Comparison of ENCODE assay signal across 8 cellular contexts in the genomic region with DNA sequence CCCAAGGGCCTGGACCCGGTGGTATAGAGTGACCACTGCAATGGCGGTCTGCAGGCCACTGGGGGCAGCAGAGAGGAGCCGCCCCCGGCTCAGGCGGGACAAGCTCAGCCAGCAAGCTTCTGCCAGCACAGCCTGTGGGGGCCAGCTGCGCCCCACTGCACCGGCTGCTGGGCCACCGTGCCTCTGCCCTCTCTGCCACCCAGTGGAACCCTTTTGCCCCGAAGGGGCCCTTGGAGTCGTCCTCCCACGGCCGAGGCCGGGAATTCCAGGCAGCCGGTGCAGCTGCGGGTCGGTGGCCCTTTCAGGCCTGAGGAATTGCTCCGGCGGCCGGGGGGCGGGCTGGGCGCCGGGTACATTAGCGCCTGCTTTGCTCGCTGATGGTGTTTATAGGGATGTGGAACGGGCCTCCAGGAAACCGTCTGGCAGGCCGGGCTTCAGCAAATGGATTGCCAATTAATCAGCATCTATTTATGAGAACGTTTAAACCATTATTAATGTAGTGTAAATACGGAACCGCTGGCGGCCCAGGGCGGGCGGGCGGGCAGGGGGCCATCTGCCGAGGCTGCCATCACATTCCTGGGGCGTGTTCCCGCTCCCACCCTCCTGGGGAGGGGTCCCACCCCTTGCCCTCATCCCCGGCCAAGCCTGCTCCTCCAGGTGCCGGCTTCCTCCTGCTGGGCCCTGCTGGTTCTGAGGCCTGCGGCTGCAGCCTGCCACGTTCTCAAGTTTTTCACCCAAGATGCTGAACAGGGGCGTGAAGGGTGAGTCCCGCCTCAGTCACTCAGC.
DNase-seq lines count a peak whose midpoint lies in the region; ATAC-seq, FAIRE-seq and TF ChIP-seq lines count a peak whose summit lies in the region.

No MANE protein-coding gene starts in this region.

- H2BK120ac ChIP-seq in H1 (replicated peaks; ENCODE audit: low read depth, low read length), result no peak overlapping the region

- H3K27ac Mint-ChIP-seq in memory B cell, result no peak overlapping the region
- no peak overlapping the region for H3K27ac Mint-ChIP-seq in stimulated activated naive CD8-positive, alpha-beta T cell treated with anti-CD3 and anti-CD28 coated beads, Interleukin-15, amount 100 ng/mL, for 72 hours

- H3K9ac ChIP-seq in HUES6 (ENCODE audit: low read length), result no peak overlapping the region
- no peak overlapping the region for H3K9ac ChIP-seq in H1 (replicated peaks in 1 of 4; ENCODE audit: extremely low read depth in 1 of 4, low read depth in 3 of 4, low read length in 3 of 4)

- no peak overlapping the region for H4K5ac ChIP-seq in H1 (ENCODE audit: insufficient read length, low read depth, low read length)

- H3K79me1 ChIP-seq in H1 (ENCODE audit: low read depth, low read length), result no peaks in the 10 kb centered on the region

- peak overlapping the region; percentile 53; the same call in 1 of the 2 replicates for H4K8ac ChIP-seq in H1 (ENCODE audit: extremely low read depth, insufficient read depth, low read length)

- H3K27me3 Mint-ChIP-seq in memory B cell, result peaks cover 24% of the 10 kb centered on the region
- H3K27me3 Mint-ChIP-seq in stimulated activated naive CD8-positive, alpha-beta T cell treated with anti-CD3 and anti-CD28 coated beads, Interleukin-15, amount 100 ng/mL, for 72 hours, result peaks cover 79% of the 10 kb centered on the region

- peak overlapping the region; percentile 46 for H3K4me3 ChIP-seq in HUES6 (ENCODE audit: low read depth, low read length)
- peak overlapping the region in 3 of 4 experiments; percentile 12 to 55 (median 19); a peak in 4 of 8 replicates for H3K4me3 ChIP-seq in H1 (ENCODE audit: extremely low read depth in 1 of 4, insufficient read depth in 2 of 4, low read depth in 3 of 4, low read length in 4 of 4)

- no peak overlapping the region for H2BK15ac ChIP-seq in H1 (ENCODE audit: low read length)

- H3K4ac ChIP-seq in H1 (replicated peaks; ENCODE audit: insufficient read length, low read depth, low read length), result no peak overlapping the region

- POLR2A ChIA-PET in H1 (lab: Charles Lee; ENCODE audit: partially characterized antibody), result interaction anchor here (1.2 kb wide), 1 partner anchor 28 kb away, joined by 3 read pairs; no protein-coding TSS in a partner anchor

- H3K4me1 ChIP-seq in HUES6 (ENCODE audit: control insufficient read depth, insufficient read depth, low read length) (peaks cover 10% of the 10 kb centered on the region), H1 (replicated peaks in 1 of 4; ENCODE audit: control insufficient read depth in 3 of 4, insufficient read depth in 4 of 4, low read length in 3 of 4) (peaks cover 4 to 15% (median 11%) of the 10 kb centered on the region in 4 experiments; a peak in 6 of 7 replicates)

- H3K36me3 ChIP-seq in HUES6 (ENCODE audit: control insufficient read depth, insufficient read depth, low read length), result no peaks in the 10 kb centered on the region
- no peaks in the 10 kb centered on the region for H3K36me3 ChIP-seq in H1 (ENCODE audit: control insufficient read depth in 2 of 4, insufficient read depth in 4 of 4, low read length in 3 of 4)

- H3K27ac ChIP-seq in HUES6 (ENCODE audit: low read depth, low read length) (no peak overlapping the region), VCaP (peak overlapping the region; percentile 76), H1 (ENCODE audit: low read depth, low read length) (no peak overlapping the region)

- no peak overlapping the region for H3K14ac ChIP-seq in H1 (ENCODE audit: insufficient read length)

- TF ChIP-seq EP300 in H1 (IDR thresholded peaks at IDR 0.05; ENCODE audit: borderline replicate concordance in 1 of 2, low read depth in 2 of 2, low read length in 2 of 2), result no peak

- peak overlapping the region; percentile 90; the same call in 1 of the 2 replicates for H3K18ac ChIP-seq in H1 (ENCODE audit: extremely low read depth, low read length)

- H2AFZ ChIP-seq in H1 (ENCODE audit: low read length), result 0 out of 2 replicates have a peak overlapping the region, but pooled peaks have one; percentile 22

- H3K4me1 Mint-ChIP-seq in memory B cell, result peaks cover 11% of the 10 kb centered on the region
- peaks cover 19% of the 10 kb centered on the region for H3K4me1 Mint-ChIP-seq in stimulated activated naive CD8-positive, alpha-beta T cell treated with anti-CD3 and anti-CD28 coated beads, Interleukin-15, amount 100 ng/mL, for 72 hours

- peaks cover 4% of the 10 kb centered on the region for H3K9me3 Mint-ChIP-seq in memory B cell
- peaks cover 0 to 3% of the 10 kb centered on the region in 2 donors for H3K9me3 Mint-ChIP-seq in stimulated activated naive CD8-positive, alpha-beta T cell treated with anti-CD3 and anti-CD28 coated beads, Interleukin-15, amount 100 ng/mL, for 72 hours

- no peak overlapping the region for H2AK5ac ChIP-seq in H1 (ENCODE audit: low read depth, low read length)

- H4K91ac ChIP-seq in H1 (replicated peaks; ENCODE audit: insufficient read length, low read length), result no peak overlapping the region

- 24% methylated on average over 31 of the region's 43 CpGs; no CpG with 5 or more reads in 1 of the 2 experiments for WGBS in H1 (ENCODE audit: extremely low coverage in 1 of 2, insufficient coverage in 1 of 2, insufficient read length in 1 of 2, insufficient replicate concordance in 2 of 2, low coverage in 1 of 2, low lambda C conversion rate in 2 of 2, missing lambda C conversion rate in 1 of 2), 2 experiments

- H3K79me2 ChIP-seq in H1 (ENCODE audit: control insufficient read depth in 1 of 2, insufficient read depth in 2 of 2, low read length in 2 of 2), result no peaks in the 10 kb centered on the region

- no peak overlapping the region for H3K23ac ChIP-seq in H1 (ENCODE audit: insufficient read length)

- H3K4me2 ChIP-seq in H1 (ENCODE audit: insufficient read depth in 1 of 2, low read depth in 2 of 2, low read length in 2 of 2), result peak overlapping the region; percentile 30 to 66; a peak in 3 of 4 replicates

- no peak overlapping the region for H3K56ac ChIP-seq in H1 (replicated peaks; ENCODE audit: insufficient read length, low read depth, low read length)

- H2BK5ac ChIP-seq in H1 (ENCODE audit: low read depth, low read length), result no peak overlapping the region

- no peak overlapping the region for H3K4me3 Mint-ChIP-seq in memory B cell
- no peak overlapping the region for H3K4me3 Mint-ChIP-seq in stimulated activated naive CD8-positive, alpha-beta T cell treated with anti-CD3 and anti-CD28 coated beads, Interleukin-15, amount 100 ng/mL, for 72 hours

- ATAC-seq in memory B cell (ENCODE audit: low read depth) (peak; percentile 60), GM18870 (IDR thresholded peaks at IDR 0.05; ENCODE audit: unreplicated experiment) (no peak)
- peak; percentile 83 for ATAC-seq in stimulated activated naive CD8-positive, alpha-beta T cell treated with anti-CD3 and anti-CD28 coated beads, Interleukin-15, amount 100 ng/mL, for 72 hours

- DNase-seq in ELF-1 (ENCODE audit: low read depth, low spot score) (peak; percentile 88), H1 (ENCODE audit: low read depth in 1 of 2, low spot score in 2 of 2) (peak in 1 of 2 experiments; percentile 89), memory B cell (ENCODE audit: low spot score in 2 of 2) (peak in 1 of 2 donors; percentile 26), AML-193 (lab: John Stamatoyannopoulos, UW) (no peak)
- peak; percentile 56 to 61 for DNase-seq in stimulated activated naive CD8-positive, alpha-beta T cell treated with anti-CD3 and anti-CD28 coated beads, Interleukin-15, amount 100 ng/mL, for 72 hours

- H3K9me3 ChIP-seq in HUES6 (ENCODE audit: control insufficient read depth, insufficient read depth, low read depth, low read length) (peaks cover 3% of the 10 kb centered on the region; the same call in 1 of the 2 replicates), H1 (ENCODE audit: insufficient read depth in 2 of 2, low read depth in 1 of 2, low read length in 1 of 2) (no peaks in the 10 kb centered on the region; a peak in 1 of 4 replicates)

- H2BK12ac ChIP-seq in H1 (ENCODE audit: low read depth, low read length), result no peak overlapping the region; the same call in 1 of the 2 replicates

- peak; percentile 57 to 70 for TF ChIP-seq RAD21 in H1 (IDR thresholded peaks at IDR 0.05 in 1 of 2, conservative IDR thresholded peaks at IDR 0.05 in 1 of 2; ENCODE audit: low read depth in 2 of 2, low read length in 2 of 2)

- CTCF ChIA-PET in H1 (lab: Charles Lee; ENCODE audit: partially characterized antibody), result interaction anchor here (0.5 to 6.9 kb wide), 37 partner anchors 8 to 514 kb away, joined by 3 to 105 read pairs (median 4); no protein-coding TSS in a partner anchor

- peaks cover 1% of the 10 kb centered on the region for H3K36me3 Mint-ChIP-seq in memory B cell

- no peak for TF ChIP-seq POLR2A in H1 (IDR thresholded peaks at IDR 0.05; ENCODE audit: control extremely low read depth in 1 of 2, low read depth in 2 of 2, low read length in 2 of 2)

- no peak overlapping the region for H2BK20ac ChIP-seq in H1 (ENCODE audit: low read length)

- TF ChIP-seq CTCF in VCaP (conservative IDR thresholded peaks at IDR 0.05) (peak; percentile 89), H1 (IDR thresholded peaks at IDR 0.05; ENCODE audit: control extremely low read depth in 1 of 3, insufficient read depth in 1 of 3, low read depth in 1 of 3, low read length in 3 of 3) (peak in 2 of 3 experiments; percentile 86 to 92; a peak in 3 of 4 replicates)

- H3K27me3 ChIP-seq in HUES6 (ENCODE audit: control insufficient read depth, insufficient read depth, low read length) (peaks cover 39% of the 10 kb centered on the region), H1 (replicated peaks in 1 of 4; ENCODE audit: control insufficient read depth in 3 of 4, extremely low read depth in 1 of 4, insufficient read depth in 3 of 4, low read length in 3 of 4) (peaks cover 0 to 9% (median 5%) of the 10 kb centered on the region in 4 experiments; a peak in 3 of 7 replicates)

- peaks cover 2% of the 10 kb centered on the region; the same call in 1 of the 2 replicates for H3K23me2 ChIP-seq in H1 (ENCODE audit: low read depth, low read length)

- no peaks in the 10 kb centered on the region for H4K20me1 ChIP-seq in H1 (replicated peaks in 1 of 2; ENCODE audit: control insufficient read depth in 1 of 2, insufficient read depth in 2 of 2, low read length in 2 of 2)

- FAIRE-seq in H1 (lab: Jason Lieb, UNC), result no peak

TF ChIP-seq in H1, 55 proteins besides CTCF, POLR2A, EP300 and RAD21 (continues in another document):
- TF ChIP-seq RXRA (IDR thresholded peaks at IDR 0.05; ENCODE audit: insufficient read depth, low read depth, low read length) (no peak), ASH2L (IDR thresholded peaks at IDR 0.05; ENCODE audit: low read length) (no peak), HDAC6 (IDR thresholded peaks at IDR 0.05; ENCODE audit: low read depth, low read length) (no peak), KDM1A (IDR thresholded peaks at IDR 0.05; ENCODE audit: borderline replicate concordance, low read length) (no peak), JUND (IDR thresholded peaks at IDR 0.05; ENCODE audit: low read length) (no peak), SUZ12 (IDR thresholded peaks at IDR 0.05; ENCODE audit: low read length) (0 out of 2 replicates have a peak, but pooled peaks have one; percentile 34), SRF (IDR thresholded peaks at IDR 0.05; ENCODE audit: low read depth, low read length) (no peak)
- TF ChIP-seq, protein P1, sequence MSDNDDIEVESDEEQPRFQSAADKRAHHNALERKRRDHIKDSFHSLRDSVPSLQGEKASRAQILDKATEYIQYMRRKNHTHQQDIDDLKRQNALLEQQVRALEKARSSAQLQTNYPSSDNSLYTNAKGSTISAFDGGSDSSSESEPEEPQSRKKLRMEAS (IDR thresholded peaks at IDR 0.05), result peak; percentile 12; the same call in 1 of the 2 replicates

Comparison
In these comparisons a context has a peak if more than half of its experiments do, and no peak if none do; other contexts are left out.
1. DNase-seq: peak in ELF-1 (single experiment) and stimulated activated naive CD8-positive, alpha-beta T cell treated with anti-CD3 and anti-CD28 coated beads, Interleukin-15, amount 100 ng/mL, for 72 hours (2 of 2); none in AML-193 (0 of 2).